ENCODE assay signal across 1 cellular context in the genomic region with DNA sequence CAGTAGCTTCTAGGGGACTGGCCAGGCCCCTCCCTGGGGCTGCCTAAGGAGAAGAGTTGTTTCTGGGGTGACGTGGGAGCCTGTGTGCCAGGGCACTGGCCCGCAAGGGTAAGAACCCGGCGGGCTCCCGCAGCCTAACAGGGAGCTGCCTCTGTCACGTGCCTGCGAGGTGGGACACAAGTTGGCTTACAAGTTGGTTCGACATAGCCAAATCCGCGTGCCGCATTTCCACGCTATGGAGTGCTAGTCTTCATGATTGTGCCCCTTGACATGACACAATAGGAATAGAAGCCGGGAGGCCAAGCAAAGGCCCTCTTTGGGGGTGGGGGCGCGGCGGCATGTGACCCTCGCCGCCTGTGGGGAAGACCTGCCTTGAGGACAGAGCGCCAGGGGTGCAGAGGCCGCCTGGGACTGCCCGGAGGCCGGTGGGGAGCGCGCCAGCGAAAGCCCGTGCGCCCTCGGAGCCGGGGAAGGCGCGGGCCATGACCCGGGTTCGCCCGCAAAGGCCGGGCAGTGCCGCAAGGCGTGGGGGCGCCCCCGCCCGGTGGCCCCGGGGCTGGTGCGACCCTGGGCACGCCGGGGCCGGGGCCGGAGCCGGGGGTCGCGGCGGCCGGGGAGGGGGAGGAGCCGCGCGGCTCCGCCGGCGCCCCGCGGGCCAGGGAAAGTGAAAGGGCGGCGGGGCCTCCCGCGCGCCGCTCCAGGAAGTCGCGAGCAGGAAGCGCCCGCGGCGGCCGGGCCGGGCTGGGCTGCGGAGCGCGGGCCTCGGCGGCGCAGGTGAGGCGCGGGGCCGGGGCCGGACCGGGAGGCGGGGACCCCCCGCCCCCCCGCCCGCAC.
A peak's percentile ranks its signal among the peaks of the same experiment; 100 is the strongest.
TF ChIP-seq lines count a peak whose summit lies in the region.

TSS of gene SLC37A1 (plus strand) at position 702 of the 834 bp plus-strand sequence. CDS start 4,603 bp downstream, outside the sequence.

TF ChIP-seq in WTC11, 78 proteins besides CTCF, POLR2A, EP300 and RAD21 (continued from another document):
- TF ChIP-seq OVOL2 (CRISPR knock-in tag; IDR thresholded peaks at IDR 0.05; ENCODE audit: borderline replicate concordance) = no peak
- no peak for TF ChIP-seq SP1 (CRISPR knock-in tag; conservative IDR thresholded peaks at IDR 0.05)
- TF ChIP-seq STAT6 (CRISPR knock-in tag; conservative IDR thresholded peaks at IDR 0.05; ENCODE audit: low read depth) = no peak
- TF ChIP-seq NR2C2 (CRISPR knock-in tag; IDR thresholded peaks at IDR 0.05) = no peak
- no peak for TF ChIP-seq ZNF396 (CRISPR knock-in tag; IDR thresholded peaks at IDR 0.05; ENCODE audit: borderline replicate concordance)
- no peak for TF ChIP-seq SOX15 (CRISPR knock-in tag; IDR thresholded peaks at IDR 0.05)
- TF ChIP-seq, protein P1, sequence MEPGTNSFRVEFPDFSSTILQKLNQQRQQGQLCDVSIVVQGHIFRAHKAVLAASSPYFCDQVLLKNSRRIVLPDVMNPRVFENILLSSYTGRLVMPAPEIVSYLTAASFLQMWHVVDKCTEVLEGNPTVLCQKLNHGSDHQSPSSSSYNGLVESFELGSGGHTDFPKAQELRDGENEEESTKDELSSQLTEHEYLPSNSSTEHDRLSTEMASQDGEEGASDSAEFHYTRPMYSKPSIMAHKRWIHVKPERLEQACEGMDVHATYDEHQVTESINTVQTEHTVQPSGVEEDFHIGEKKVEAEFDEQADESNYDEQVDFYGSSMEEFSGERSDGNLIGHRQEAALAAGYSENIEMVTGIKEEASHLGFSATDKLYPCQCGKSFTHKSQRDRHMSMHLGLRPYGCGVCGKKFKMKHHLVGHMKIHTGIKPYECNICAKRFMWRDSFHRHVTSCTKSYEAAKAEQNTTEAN (CRISPR knock-in tag; IDR thresholded peaks at IDR 0.05) = 0 out of 2 replicates have a peak, but pooled peaks have one; percentile 35
- no peak for TF ChIP-seq JAZF1 (CRISPR knock-in tag; IDR thresholded peaks at IDR 0.05)
- 0 out of 2 replicates have a peak, but pooled peaks have one; percentile 4 for TF ChIP-seq TEAD1 (CRISPR knock-in tag; IDR thresholded peaks at IDR 0.05)
- TF ChIP-seq ELF4 (CRISPR knock-in tag; IDR thresholded peaks at IDR 0.05; ENCODE audit: low read depth) = no peak
- no peak for TF ChIP-seq NR3C1 (CRISPR knock-in tag; conservative IDR thresholded peaks at IDR 0.05; ENCODE audit: low read depth)
- TF ChIP-seq PRRX2 (CRISPR knock-in tag; IDR thresholded peaks at IDR 0.05) = no peak
- TF ChIP-seq, protein P2, sequence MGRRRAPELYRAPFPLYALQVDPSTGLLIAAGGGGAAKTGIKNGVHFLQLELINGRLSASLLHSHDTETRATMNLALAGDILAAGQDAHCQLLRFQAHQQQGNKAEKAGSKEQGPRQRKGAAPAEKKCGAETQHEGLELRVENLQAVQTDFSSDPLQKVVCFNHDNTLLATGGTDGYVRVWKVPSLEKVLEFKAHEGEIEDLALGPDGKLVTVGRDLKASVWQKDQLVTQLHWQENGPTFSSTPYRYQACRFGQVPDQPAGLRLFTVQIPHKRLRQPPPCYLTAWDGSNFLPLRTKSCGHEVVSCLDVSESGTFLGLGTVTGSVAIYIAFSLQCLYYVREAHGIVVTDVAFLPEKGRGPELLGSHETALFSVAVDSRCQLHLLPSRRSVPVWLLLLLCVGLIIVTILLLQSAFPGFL (CRISPR knock-in tag; IDR thresholded peaks at IDR 0.05; ENCODE audit: borderline replicate concordance) = no peak
- TF ChIP-seq MLX (CRISPR knock-in tag; IDR thresholded peaks at IDR 0.05) = no peak
- no peak for TF ChIP-seq ZNF512 (CRISPR knock-in tag; IDR thresholded peaks at IDR 0.05; ENCODE audit: borderline replicate concordance)
- no peak for TF ChIP-seq ETV6 (CRISPR knock-in tag; IDR thresholded peaks at IDR 0.05)
- no peak for TF ChIP-seq ERG (CRISPR knock-in tag; IDR thresholded peaks at IDR 0.05)
- peak; percentile 37; the same call in 1 of the 2 replicates for TF ChIP-seq PRDM15 (CRISPR knock-in tag; IDR thresholded peaks at IDR 0.05)
- TF ChIP-seq, protein P3, sequence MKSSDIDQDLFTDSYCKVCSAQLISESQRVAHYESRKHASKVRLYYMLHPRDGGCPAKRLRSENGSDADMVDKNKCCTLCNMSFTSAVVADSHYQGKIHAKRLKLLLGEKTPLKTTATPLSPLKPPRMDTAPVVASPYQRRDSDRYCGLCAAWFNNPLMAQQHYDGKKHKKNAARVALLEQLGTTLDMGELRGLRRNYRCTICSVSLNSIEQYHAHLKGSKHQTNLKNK (CRISPR knock-in tag; IDR thresholded peaks at IDR 0.05) = no peak
- TF ChIP-seq CBFB (CRISPR knock-in tag; IDR thresholded peaks at IDR 0.05; ENCODE audit: low read depth) = no peak
